Comparison of ENCODE assay signal across 17 cellular contexts in genomic region chr3:17372362-17372761, GRCh38.
DNase-seq lines count a peak whose midpoint lies in the region; ATAC-seq, FAIRE-seq and TF ChIP-seq lines count a peak whose summit lies in the region.
"Had no signal": no experiment of that assay in that cellular context is flagged by ENCODE, and none has a peak within 500 bp of the region (broad histone marks: within the 10 kb centered on the region; RNA-seq: fewer than 3 reads in every experiment).

No MANE protein-coding gene starts in this region.

- H3K4me1 ChIP-seq in A549 (peaks cover 14% of the 10 kb centered on the region), pancreas (no peaks in the 10 kb centered on the region), hepatocyte (ENCODE audit: insufficient read depth) (no peaks in the 10 kb centered on the region)
- H3K4me1 ChIP-seq: BLaER1 had no signal

- TF ChIP-seq CTCF in A549 (IDR thresholded peaks at IDR 0.05) (no peak), VCaP (conservative IDR thresholded peaks at IDR 0.05) (no peak), pancreas (IDR thresholded peaks at IDR 0.05) (no peak), hepatocyte (IDR thresholded peaks at IDR 0.05; ENCODE audit: poor library complexity) (no peak)

- POLR2A ChIA-PET in A549 (lab: Yijun Ruan, JAX) = no interaction called here

- 91% methylated on average over 2 of the region's 2 CpGs for WGBS in A549 (ENCODE audit: missing lambda C conversion rate)
- WGBS in pancreas, 2 donors = 82 to 86% methylated on average over 2 of the region's 2 CpGs
- 93% methylated on average over 2 of the region's 2 CpGs for WGBS in hepatocyte (ENCODE audit: low lambda C conversion rate, missing lambda C conversion rate)

- no peak for TF ChIP-seq POLR2A in A549 (IDR thresholded peaks at IDR 0.05; ENCODE audit: low read length)
- TF ChIP-seq POLR2A in H54 (IDR thresholded peaks at IDR 0.05; ENCODE audit: low read depth, low read length) = no peak

- no peaks in the 10 kb centered on the region for H4K20me1 ChIP-seq in hepatocyte (ENCODE audit: insufficient read depth, poor library complexity, severe bottlenecking)
- H4K20me1 ChIP-seq: BLaER1 had no signal

- FAIRE-seq in A549 (lab: Jason Lieb, UNC) (no peak), H54 (lab: Jason Lieb, UNC) (peak; percentile 72), pancreas (lab: Jason Lieb, UNC) (peak; percentile 5)
- FAIRE-seq: HTR-8/SVneo had no signal

- H3K9me3 ChIP-seq in A549 = no peaks in the 10 kb centered on the region
- no peaks in the 10 kb centered on the region for H3K9me3 ChIP-seq in pancreas
- no peaks in the 10 kb centered on the region for H3K9me3 ChIP-seq in hepatocyte (ENCODE audit: low read depth)
- H3K9me3 ChIP-seq: BLaER1 had no signal

- H3K4me2 ChIP-seq in A549 = peak overlapping the region; percentile 40
- H3K4me2 ChIP-seq in hepatocyte = no peak overlapping the region
- H3K4me2 ChIP-seq: BLaER1, GM23338, KMS-11 had no signal

- no peaks in the 10 kb centered on the region for H3K27me3 ChIP-seq in pancreas
- H3K27me3 ChIP-seq in hepatocyte = no peaks in the 10 kb centered on the region
- H3K27me3 ChIP-seq: BLaER1 had no signal

- H3K36me3 ChIP-seq in pancreas (peaks cover 0 to 10% (median 0%) of the 10 kb centered on the region in 3 donors), hepatocyte (replicated peaks; ENCODE audit: insufficient read depth, low read depth) (no peaks in the 10 kb centered on the region)

- DNase-seq in A549 (ENCODE audit: low read depth in 1 of 2, low spot score in 1 of 2) (no peak), H54 (ENCODE audit: insufficient read length, low spot score) (no peak), pancreas (no peak), hepatocyte (ENCODE audit: low spot score) (no peak)
- DNase-seq: AML-193; CD4-positive, alpha-beta memory T cell; DMS79 treated with DMSO at 0.1 percent for 48 hours; GF-D8; H7 had no signal

- no peak overlapping the region for H3K4me3 ChIP-seq in A549
- H3K4me3 ChIP-seq in pancreas = no peak overlapping the region
- no peak overlapping the region for H3K4me3 ChIP-seq in hepatocyte
- H3K4me3 ChIP-seq: BLaER1, GM23338 had no signal

- CTCF ChIA-PET in A549 (lab: Yijun Ruan, JAX) = no interaction called here

- ATAC-seq in A549 (no peak), pancreas (no peak), GM18907 (IDR thresholded peaks at IDR 0.05; ENCODE audit: unreplicated experiment) (no peak), GM18519 (IDR thresholded peaks at IDR 0.05; ENCODE audit: low FRiP score, unreplicated experiment) (no peak)
- ATAC-seq: GM23338, HCT116 had no signal

- H3K79me2 ChIP-seq in hepatocyte = no peaks in the 10 kb centered on the region

- TF ChIP-seq RAD21 in A549 (conservative IDR thresholded peaks at IDR 0.05 in 1 of 2, IDR thresholded peaks at IDR 0.05 in 1 of 2) = no peak

- intact Hi-C loops in pancreas (cut with DNase I) = no loop called here

- H3K9me2 ChIP-seq in hepatocyte (replicated peaks; ENCODE audit: insufficient read depth) = no peaks in the 10 kb centered on the region

- no peak overlapping the region for H3K27ac ChIP-seq in A549
- H3K27ac ChIP-seq in VCaP = peak overlapping the region; percentile 24
- no peak overlapping the region for H3K27ac ChIP-seq in pancreas
- H3K27ac ChIP-seq in hepatocyte = no peak overlapping the region
- H3K27ac ChIP-seq: BLaER1, KMS-11 had no signal

- no peak for TF ChIP-seq EP300 in A549 (IDR thresholded peaks at IDR 0.05)

- no peak overlapping the region for H2AFZ ChIP-seq in hepatocyte
- H2AFZ ChIP-seq: GM23338 had no signal

TF ChIP-seq in A549, 52 proteins besides CTCF, POLR2A, EP300 and RAD21:
- peak; percentile 19 for TF ChIP-seq MAFK (IDR thresholded peaks at IDR 0.05; ENCODE audit: partially characterized antibody)
- no peak for TF ChIP-seq CHD4 (IDR thresholded peaks at IDR 0.05; ENCODE audit: borderline replicate concordance)
